17 cellular contexts compared by ENCODE assay signal in the genomic region with DNA sequence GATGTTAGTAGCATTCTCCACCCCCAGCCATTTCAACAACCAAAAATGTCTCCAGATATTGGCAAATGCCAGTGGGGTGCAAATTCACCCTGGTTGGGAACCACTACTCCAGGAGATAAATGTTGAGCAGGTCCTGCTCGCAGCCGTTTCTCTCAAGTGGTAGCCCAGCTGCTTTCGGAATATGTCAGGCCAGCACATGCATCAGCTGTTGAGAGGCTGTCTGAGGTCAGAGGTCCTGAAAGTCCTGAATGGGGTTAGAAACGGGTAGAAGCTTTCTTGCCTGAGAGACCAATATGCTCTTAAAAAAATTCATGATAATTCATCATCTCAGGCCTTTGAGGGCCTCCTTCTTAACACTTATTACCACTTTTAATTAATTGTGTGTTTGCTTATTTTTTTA. TPM values are rescaled to one million over a fixed set of nuclear protein-coding genes. Genes with fewer than 3 reads are reported as not detected.
A peak's percentile ranks its signal among the peaks of the same experiment; 100 is the strongest.
DNase-seq lines count a peak whose midpoint lies in the region; ATAC-seq and TF ChIP-seq lines count a peak whose summit lies in the region.
"Had no signal": no experiment of that assay in that cellular context is flagged by ENCODE, and none has a peak within 500 bp of the region (broad histone marks: within the 10 kb centered on the region; RNA-seq: fewer than 3 reads in every experiment).

No MANE protein-coding gene starts in this region.

- H3K4me1 ChIP-seq in KMS-11 (ENCODE audit: low read depth, poor library complexity, severe bottlenecking) (peaks cover 72% of the 10 kb centered on the region), skeletal muscle tissue (ENCODE audit: control insufficient read depth in 3 of 3, insufficient read depth in 3 of 3, low read length in 3 of 3) (peaks cover 2 to 3% (median 2%) of the 10 kb centered on the region in 3 donors)

- no peaks in the 10 kb centered on the region for H3K9me3 ChIP-seq in skeletal muscle tissue (ENCODE audit: control insufficient read depth in 3 of 3, low read length in 3 of 3)
- H3K9me3 ChIP-seq: BLaER1 treated with 17β-estradiol and CSF1 and Interleukin-3, amounts not matched to agents 10 nM and 100 nM had no signal

- H3K27me3 ChIP-seq in KMS-11 (ENCODE audit: insufficient read depth, low read depth) (no peaks in the 10 kb centered on the region), skeletal muscle tissue (ENCODE audit: control insufficient read depth in 3 of 3, insufficient read depth in 3 of 3, low read length in 3 of 3) (peaks cover 0 to 2% (median 0%) of the 10 kb centered on the region in 3 donors)
- H3K27me3 ChIP-seq: BLaER1 treated with 17β-estradiol and CSF1 and Interleukin-3, amounts not matched to agents 10 nM and 100 nM had no signal

- peak overlapping the region in 3 of 5 experiments; percentile 75 to 88 (median 85) for H3K27ac Mint-ChIP-seq in brain
- H3K27ac Mint-ChIP-seq: B cell; CD8-positive, alpha-beta T cell; GM23338 had no signal

- peaks cover 0 to 7% (median 2%) of the 10 kb centered on the region in 5 experiments for H3K9me3 Mint-ChIP-seq in brain
- H3K9me3 Mint-ChIP-seq: CD8-positive, alpha-beta T cell had no signal

- no peak overlapping the region for H3K27ac ChIP-seq in KMS-11
- peak overlapping the region; percentile 30 for H3K27ac ChIP-seq in skeletal muscle tissue (ENCODE audit: low read depth, low read length)
- H3K27ac ChIP-seq: BLaER1 treated with 17β-estradiol and CSF1 and Interleukin-3, amounts not matched to agents 10 nM and 100 nM had no signal

- H3K36me3 ChIP-seq in KMS-11 (ENCODE audit: insufficient read depth), result no peaks in the 10 kb centered on the region
- no peaks in the 10 kb centered on the region for H3K36me3 ChIP-seq in skeletal muscle tissue (ENCODE audit: control insufficient read depth in 3 of 3, insufficient read depth in 3 of 3, low read length in 3 of 3)
- H3K36me3 ChIP-seq: BLaER1 treated with 17β-estradiol and CSF1 and Interleukin-3, amounts not matched to agents 10 nM and 100 nM had no signal

- peaks cover 21% of the 10 kb centered on the region for H3K4me1 Mint-ChIP-seq in brain

- H3K4me3 ChIP-seq in KMS-11 (IDR thresholded peaks at IDR 0.05; ENCODE audit: insufficient read depth, low read depth, low read length) (no peak overlapping the region), skeletal muscle tissue (ENCODE audit: low read length in 3 of 3) (no peak overlapping the region)
- H3K4me3 ChIP-seq: BLaER1 treated with 17β-estradiol and CSF1 and Interleukin-3, amounts not matched to agents 10 nM and 100 nM; GM23338 had no signal

- H3K9ac ChIP-seq in KMS-11 (no peak overlapping the region), skeletal muscle tissue (ENCODE audit: low read depth in 1 of 3, low read length in 3 of 3) (no peak overlapping the region)
- H3K9ac ChIP-seq: BLaER1 treated with 17β-estradiol and CSF1 and Interleukin-3, amounts not matched to agents 10 nM and 100 nM had no signal

- no peak overlapping the region for H2AFZ ChIP-seq in KMS-11 (ENCODE audit: low read depth)
- H2AFZ ChIP-seq: GM23338 had no signal

- no peaks in the 10 kb centered on the region for H3K36me3 Mint-ChIP-seq in brain
- H3K36me3 Mint-ChIP-seq: CD8-positive, alpha-beta T cell had no signal

- no peaks in the 10 kb centered on the region for H3K27me3 Mint-ChIP-seq in brain

- H3K4me3 Mint-ChIP-seq in brain, result no peak overlapping the region
- H3K4me3 Mint-ChIP-seq: B cell; CD8-positive, alpha-beta T cell; GM23338 had no signal

- ATAC-seq in GM21717 (IDR thresholded peaks at IDR 0.05; ENCODE audit: unreplicated experiment) (no peak), GM19455 (IDR thresholded peaks at IDR 0.05; ENCODE audit: unreplicated experiment) (no peak)
- ATAC-seq: CD8-positive, alpha-beta T cell; GM23338 had no signal

- no peaks in the 10 kb centered on the region for H3K79me2 ChIP-seq in KMS-11 (ENCODE audit: insufficient read depth, low read depth)

- DNase-seq in myocyte (ENCODE audit: low read depth) (peak; percentile 75), MV-4-11 (lab: John Stamatoyannopoulos, UW) (no peak)
- no peak for DNase-seq in stimulated activated CD4-positive, alpha-beta T cell treated with anti-CD3 and anti-CD28 coated beads, Interleukin-4, amount 100 ng/mL, for 1 hour
- DNase-seq: Calu3; CD8-positive, alpha-beta T cell; DMS53; HCEC 1CT had no signal

- no peaks in the 10 kb centered on the region for H4K20me1 ChIP-seq in KMS-11 (ENCODE audit: insufficient read depth)
- H4K20me1 ChIP-seq: BLaER1 treated with 17β-estradiol and CSF1 and Interleukin-3, amounts not matched to agents 10 nM and 100 nM had no signal

- peak overlapping the region; percentile 77; the same call in 1 of the 2 replicates for H3K4me2 ChIP-seq in KMS-11
- H3K4me2 ChIP-seq: BLaER1 treated with 17β-estradiol and CSF1 and Interleukin-3, amounts not matched to agents 10 nM and 100 nM; GM23338 had no signal

- TF ChIP-seq CTCF in KMS-11 (conservative IDR thresholded peaks at IDR 0.05; ENCODE audit: low read depth, low read length), result no peak
- no peak for TF ChIP-seq CTCF in brain (conservative IDR thresholded peaks at IDR 0.05)

RNA-seq across cellular contexts. Expression of a gene that starts 31.0 kb away (rescaled TPM):
- polyA plus RNA-seq in brain (ENCODE audit: insufficient read depth, low read depth, low replicate concordance), result not detected
- total RNA-seq in myocyte, result not detected in 2 replicates
- 0.10 TPM for polyA plus RNA-seq in myocyte (2012)
- not detected for total RNA-seq in skeletal muscle tissue
- total RNA-seq: A172; Calu3; CD8-positive, alpha-beta T cell; HT-29 had no signal
- polyA plus RNA-seq: GM23338 had no signal
